Comparison of ENCODE assay signal across 8 cellular contexts in genomic region chr1:213987876-213988638, GRCh38. TPM values are rescaled to one million over a fixed set of nuclear protein-coding genes. Genes with fewer than 3 reads are reported as not detected.
DNase-seq lines count a peak whose midpoint lies in the region; ATAC-seq, FAIRE-seq and TF ChIP-seq lines count a peak whose summit lies in the region.

A gene with protein sequence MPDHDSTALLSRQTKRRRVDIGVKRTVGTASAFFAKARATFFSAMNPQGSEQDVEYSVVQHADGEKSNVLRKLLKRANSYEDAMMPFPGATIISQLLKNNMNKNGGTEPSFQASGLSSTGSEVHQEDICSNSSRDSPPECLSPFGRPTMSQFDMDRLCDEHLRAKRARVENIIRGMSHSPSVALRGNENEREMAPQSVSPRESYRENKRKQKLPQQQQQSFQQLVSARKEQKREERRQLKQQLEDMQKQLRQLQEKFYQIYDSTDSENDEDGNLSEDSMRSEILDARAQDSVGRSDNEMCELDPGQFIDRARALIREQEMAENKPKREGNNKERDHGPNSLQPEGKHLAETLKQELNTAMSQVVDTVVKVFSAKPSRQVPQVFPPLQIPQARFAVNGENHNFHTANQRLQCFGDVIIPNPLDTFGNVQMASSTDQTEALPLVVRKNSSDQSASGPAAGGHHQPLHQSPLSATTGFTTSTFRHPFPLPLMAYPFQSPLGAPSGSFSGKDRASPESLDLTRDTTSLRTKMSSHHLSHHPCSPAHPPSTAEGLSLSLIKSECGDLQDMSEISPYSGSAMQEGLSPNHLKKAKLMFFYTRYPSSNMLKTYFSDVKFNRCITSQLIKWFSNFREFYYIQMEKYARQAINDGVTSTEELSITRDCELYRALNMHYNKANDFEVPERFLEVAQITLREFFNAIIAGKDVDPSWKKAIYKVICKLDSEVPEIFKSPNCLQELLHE (plus strand): TSS chr1:213987973. CDS start chr1:213996536, 8,563 bp downstream.

- peak; percentile 84 for FAIRE-seq in endometrium (lab: Jason Lieb, UNC)

- CTCF ChIA-PET in activated CD4-positive, alpha-beta T cell treated with anti-CD3 and anti-CD28 coated beads, Interleukin-2, amount 10 ng/mL, durations not matched to agents 7 days and 5 days (lab: Charles Lee), result interaction anchor here (0.7 kb wide), 1 partner anchor 226 kb away, joined by 3 read pairs; no protein-coding TSS in a partner anchor

- H3K27me3 ChIP-seq in ACC112 (ENCODE audit: insufficient read depth, low read length) (peaks cover 91% of the 10 kb centered on the region), lower lobe of right lung (ENCODE audit: low read depth) (peaks cover 66% of the 10 kb centered on the region)

- POLR2A ChIA-PET in activated CD4-positive, alpha-beta T cell treated with anti-CD3 and anti-CD28 coated beads, Interleukin-2, amount 10 ng/mL, durations not matched to agents 7 days and 5 days (lab: Charles Lee), result interaction anchor here (0.7 kb wide), 1 partner anchor 31 kb away, joined by 3 read pairs; no protein-coding TSS in a partner anchor

- H3K27ac ChIP-seq in ACC112 (ENCODE audit: low read depth, low read length), result no peak within 1 kb of the TSS
- H3K27ac ChIP-seq in lower lobe of right lung, result peak within 1 kb of the TSS; percentile 36

- H3K4me1 ChIP-seq in ACC112 (ENCODE audit: control insufficient read depth, insufficient read depth, low read length, unreplicated experiment) (no peaks in the 10 kb centered on the region), lower lobe of right lung (peaks cover 30% of the 10 kb centered on the region)

- peak within 1 kb of the TSS; percentile 75 for H3K4me3 ChIP-seq in ACC112 (ENCODE audit: low read depth, low read length)
- H3K4me3 ChIP-seq in lower lobe of right lung, result peak within 1 kb of the TSS; percentile 56

- DNase-seq in NCI-H2171 (lab: John Stamatoyannopoulos, UW), result peak; percentile 88
- DNase-seq in activated CD4-positive, alpha-beta T cell treated with anti-CD3 and anti-CD28 coated beads, Interleukin-2, amount 10 ng/mL, durations not matched to agents 7 days and 5 days, result peak; percentile 67
- DNase-seq in lower lobe of right lung, result peak; percentile 66
- peak; percentile 13 to 15 for DNase-seq in stimulated activated CD8-positive, alpha-beta memory T cell treated with anti-CD3 and anti-CD28 coated beads, Interleukin-15, amount 100 ng/mL, for 48 hours (ENCODE audit: low read depth in 2 of 2)

- peaks cover 39% of the 10 kb centered on the region for H3K4me1 Mint-ChIP-seq in activated CD4-positive, alpha-beta T cell treated with anti-CD3 and anti-CD28 coated beads, Interleukin-2, amount 10 ng/mL, durations not matched to agents 7 days and 5 days

- peaks cover 2% of the 10 kb centered on the region for H3K36me3 Mint-ChIP-seq in activated CD4-positive, alpha-beta T cell treated with anti-CD3 and anti-CD28 coated beads, Interleukin-2, amount 10 ng/mL, durations not matched to agents 7 days and 5 days (ENCODE audit: low read depth)

- H2AFZ ChIP-seq in ACC112 (ENCODE audit: low read length, unreplicated experiment), result peak within 1 kb of the TSS; percentile 70

- peak within 1 kb of the TSS; percentile 91 for H3K27ac Mint-ChIP-seq in activated CD4-positive, alpha-beta T cell treated with anti-CD3 and anti-CD28 coated beads, Interleukin-2, amount 10 ng/mL, durations not matched to agents 7 days and 5 days

- H3K9me3 Mint-ChIP-seq in activated CD4-positive, alpha-beta T cell treated with anti-CD3 and anti-CD28 coated beads, Interleukin-2, amount 10 ng/mL, durations not matched to agents 7 days and 5 days, result no peaks in the 10 kb centered on the region

- H3K79me2 ChIP-seq in ACC112 (ENCODE audit: control insufficient read depth, insufficient read depth, low read length, unreplicated experiment), result no peaks in the 10 kb centered on the region

- peak; percentile 72 for ATAC-seq in GM18858 (IDR thresholded peaks at IDR 0.05; ENCODE audit: unreplicated experiment)
- peak; percentile 86 for ATAC-seq in HG03064 (IDR thresholded peaks at IDR 0.05; ENCODE audit: low read depth, unreplicated experiment)
- peak; percentile 85 for ATAC-seq in lower lobe of right lung

- no peak for TF ChIP-seq CTCF in lower lobe of right lung (IDR thresholded peaks at IDR 0.05)

- peaks cover 94% of the 10 kb centered on the region for H3K27me3 Mint-ChIP-seq in activated CD4-positive, alpha-beta T cell treated with anti-CD3 and anti-CD28 coated beads, Interleukin-2, amount 10 ng/mL, durations not matched to agents 7 days and 5 days

- intact Hi-C loops in lower lobe of right lung (cut with DNase I), result no loop called here

- H3K9me3 ChIP-seq in lower lobe of right lung, result no peaks in the 10 kb centered on the region

- H3K36me3 ChIP-seq in ACC112 (ENCODE audit: insufficient read depth, low read length) (no peaks in the 10 kb centered on the region), lower lobe of right lung (no peaks in the 10 kb centered on the region)

- H3K4me3 Mint-ChIP-seq in activated CD4-positive, alpha-beta T cell treated with anti-CD3 and anti-CD28 coated beads, Interleukin-2, amount 10 ng/mL, durations not matched to agents 7 days and 5 days, result peak within 1 kb of the TSS; percentile 90

RNA-seq across cellular contexts. Expression of the gene that starts here (rescaled TPM):
- under 1 TPM; 0.02 to 0.15 TPM for total RNA-seq in activated CD4-positive, alpha-beta T cell treated with anti-CD3 and anti-CD28 coated beads, Interleukin-2, amount 10 ng/mL, durations not matched to agents 7 days and 5 days
- 11.7 TPM for total RNA-seq in lower lobe of right lung

Comparison
In these comparisons a context has a peak if more than half of its experiments do, and no peak if none do; other contexts are left out.
1. RNA of the gene that starts here (total RNA-seq): 11.7 TPM in lower lobe of right lung (single experiment); 0.02 to 0.15 TPM in activated CD4-positive, alpha-beta T cell treated with anti-CD3 and anti-CD28 coated beads, Interleukin-2, amount 10 ng/mL, durations not matched to agents 7 days and 5 days; every median in the first group is over 10 times any median in the second.
2. Peak in DNase-seq in activated CD4-positive, alpha-beta T cell treated with anti-CD3 and anti-CD28 coated beads, Interleukin-2, amount 10 ng/mL, durations not matched to agents 7 days and 5 days; RNA of the gene not detected or under 1 TPM.
3. DNase-seq: peak in every context shown above with its lines; median percentile 88 in NCI-H2171; 67 in activated CD4-positive, alpha-beta T cell treated with anti-CD3 and anti-CD28 coated beads, Interleukin-2, amount 10 ng/mL, durations not matched to agents 7 days and 5 days; 66 in lower lobe of right lung; 14 in stimulated activated CD8-positive, alpha-beta memory T cell treated with anti-CD3 and anti-CD28 coated beads, Interleukin-15, amount 100 ng/mL, for 48 hours.
4. Peak in every context shown above with its lines, with median percentiles within 50 percentile points of each other: ATAC-seq.